ENCODE assay signal across 31 cellular contexts in genomic region chr12:114473717-114474116, GRCh38.
DNase-seq lines count a peak whose midpoint lies in the region; ATAC-seq, FAIRE-seq and TF ChIP-seq lines count a peak whose summit lies in the region.
"Had no signal": no experiment of that assay in that cellular context is flagged by ENCODE, and none has a peak within 500 bp of the region (broad histone marks: within the 10 kb centered on the region; RNA-seq: fewer than 3 reads in every experiment).

No MANE protein-coding gene starts in this region.

- DNase-seq in HepG2 (ENCODE audit: low spot score): no peak
- DNase-seq in right lobe of liver: no peak
- peak; percentile 22 for DNase-seq in islet precursor cell
- no peak for DNase-seq in GDM1 (lab: John Stamatoyannopoulos, UW)
- DNase-seq: 8988T; ACHN; AML-193; BE2C; C1 segment of cervical spinal cord; Caco-2; Calu3; CD4-positive, alpha-beta memory T cell; CD4-positive, alpha-beta T cell; CD4-positive, CD25-positive, alpha-beta regulatory T cell; CD8-positive, alpha-beta memory T cell; CD8-positive, alpha-beta T cell; COR-L47; DMS 273 treated with DMSO at 0.1 percent for 48 hours; DMS153; DMS53; DMS79; DMS79 treated with DMSO at 0.1 percent for 48 hours; DND-41; EL had no signal

- ATAC-seq in HepG2 (no peak), right lobe of liver (no peak)
- ATAC-seq: A549; CD8-positive, alpha-beta T cell had no signal

- H3K4me1 ChIP-seq in HepG2 (ENCODE audit: insufficient read depth, low read length): no peaks in the 10 kb centered on the region
- H3K4me1 ChIP-seq in right lobe of liver: no peaks in the 10 kb centered on the region
- H3K4me1 ChIP-seq: A549, BE2C, Caco-2 had no signal

- TF ChIP-seq RAD21 in HepG2 (CRISPR knock-in tag; IDR thresholded peaks at IDR 0.05): no peak

- TF ChIP-seq CTCF in HepG2 (CRISPR knock-in tag; IDR thresholded peaks at IDR 0.05) (no peak), right lobe of liver (IDR thresholded peaks at IDR 0.05) (no peak)

- no TSS peak for BruUV-seq in HepG2 (replicated peaks; lab: Mats Ljungman, UMichigan)

- H3K27ac ChIP-seq in HepG2 (ENCODE audit: extremely low read length, insufficient read depth, low read length) (no peak overlapping the region), right lobe of liver (no peak overlapping the region)
- H3K27ac ChIP-seq: 22Rv1; A549; BLaER1; BLaER1 treated with 17β-estradiol and CSF1 and Interleukin-3, amounts not matched to agents 10 nM and 100 nM; C4-2B had no signal

- TF ChIP-seq POLR2A in HepG2 (IDR thresholded peaks at IDR 0.05; ENCODE audit: insufficient read depth in 1 of 2, low read depth in 2 of 2, low read length in 2 of 2) (no peak), right lobe of liver (IDR thresholded peaks at IDR 0.05) (no peak)

- intact Hi-C loops in HepG2 (cut with micrococcal nuclease; ENCODE audit: unreplicated experiment): no loop called here
- intact Hi-C loops in right lobe of liver (cut with DNase I): no loop called here

- H3K79me2 ChIP-seq in HepG2 (ENCODE audit: insufficient read depth, low read length): no peaks in the 10 kb centered on the region

- CTCF ChIA-PET in HepG2 (lab: Yijun Ruan, JAX; ENCODE audit: low intra/inter-chr PET ratio, low total read pairs): no interaction called here

- H3K9me3 ChIP-seq in HepG2 (ENCODE audit: low read length): no peaks in the 10 kb centered on the region
- H3K9me3 ChIP-seq in right lobe of liver: no peaks in the 10 kb centered on the region
- H3K9me3 ChIP-seq: A549; BE2C; BLaER1; BLaER1 treated with 17β-estradiol and CSF1 and Interleukin-3, amounts not matched to agents 10 nM and 100 nM; Caco-2 had no signal

- TF ChIP-seq EP300 in HepG2 (IDR thresholded peaks at IDR 0.05; ENCODE audit: low read depth in 2 of 2, low read length in 2 of 2): no peak
- no peak for TF ChIP-seq EP300 in HepG2 (CRISPR knock-in tag; IDR thresholded peaks at IDR 0.05; ENCODE audit: borderline replicate concordance)

- H3K4me2 ChIP-seq in HepG2 (ENCODE audit: low read depth, low read length): no peak overlapping the region
- H3K4me2 ChIP-seq: A549; BLaER1; BLaER1 treated with 17β-estradiol and CSF1 and Interleukin-3, amounts not matched to agents 10 nM and 100 nM had no signal

- no peak overlapping the region for H3K9ac ChIP-seq in HepG2 (ENCODE audit: insufficient read depth, low read depth, low read length)
- H3K9ac ChIP-seq: BLaER1; BLaER1 treated with 17β-estradiol and CSF1 and Interleukin-3, amounts not matched to agents 10 nM and 100 nM had no signal

- POLR2A ChIA-PET in HepG2 (lab: Yijun Ruan, JAX): no interaction called here

- 28% methylated on average over 3 of the region's 3 CpGs for WGBS in HepG2 (ENCODE audit: low lambda C conversion rate)
- 63% methylated on average over 3 of the region's 3 CpGs for WGBS in right lobe of liver (ENCODE audit: insufficient coverage, low coverage, low lambda C conversion rate, missing lambda C conversion rate)

- H3K36me3 ChIP-seq in HepG2 (replicated peaks in 1 of 2; ENCODE audit: control insufficient read depth in 1 of 2, insufficient read depth in 2 of 2, low read length in 2 of 2) (no peaks in the 10 kb centered on the region), right lobe of liver (no peaks in the 10 kb centered on the region)
- H3K36me3 ChIP-seq: BE2C; BLaER1; BLaER1 treated with 17β-estradiol and CSF1 and Interleukin-3, amounts not matched to agents 10 nM and 100 nM had no signal

- no peak overlapping the region for H2AFZ ChIP-seq in HepG2 (ENCODE audit: low read length)

- in situ Hi-C loops in HepG2 (cut with HindIII; ENCODE audit: extremely low pct_ligation_motif_present, low pct_unique_long_range_greater_than_20kb): loop anchor here (10.0 kb wide), 2 partner anchors 459 to 489 kb away; no protein-coding TSS in a partner anchor

- H3K27me3 ChIP-seq in HepG2 (ENCODE audit: control insufficient read depth in 1 of 2, insufficient read depth in 2 of 2, low read length in 2 of 2) (peaks cover 0 to 18% of the 10 kb centered on the region in 2 experiments; a peak in 2 of 5 replicates), right lobe of liver (peaks cover 0 to under 1% of the 10 kb centered on the region in 2 donors)

- no peaks in the 10 kb centered on the region for H4K20me1 ChIP-seq in HepG2 (ENCODE audit: insufficient read depth, low read length)
- H4K20me1 ChIP-seq: BLaER1 treated with 17β-estradiol and CSF1 and Interleukin-3, amounts not matched to agents 10 nM and 100 nM had no signal

- no peak overlapping the region for H3K4me3 ChIP-seq in HepG2 (replicated peaks in 1 of 3; ENCODE audit: insufficient read depth in 1 of 3, low read depth in 2 of 3, low read length in 3 of 3)
- no peak overlapping the region for H3K4me3 ChIP-seq in right lobe of liver
- H3K4me3 ChIP-seq: A549; BLaER1; BLaER1 treated with 17β-estradiol and CSF1 and Interleukin-3, amounts not matched to agents 10 nM and 100 nM had no signal

- no peak for FAIRE-seq in HepG2 (lab: Jason Lieb, UNC)
- FAIRE-seq: A204.1, A549, D721Med had no signal

TF ChIP-seq in HepG2, 621 proteins besides CTCF, POLR2A, EP300 and RAD21:
- TF ChIP-seq, protein P1, sequence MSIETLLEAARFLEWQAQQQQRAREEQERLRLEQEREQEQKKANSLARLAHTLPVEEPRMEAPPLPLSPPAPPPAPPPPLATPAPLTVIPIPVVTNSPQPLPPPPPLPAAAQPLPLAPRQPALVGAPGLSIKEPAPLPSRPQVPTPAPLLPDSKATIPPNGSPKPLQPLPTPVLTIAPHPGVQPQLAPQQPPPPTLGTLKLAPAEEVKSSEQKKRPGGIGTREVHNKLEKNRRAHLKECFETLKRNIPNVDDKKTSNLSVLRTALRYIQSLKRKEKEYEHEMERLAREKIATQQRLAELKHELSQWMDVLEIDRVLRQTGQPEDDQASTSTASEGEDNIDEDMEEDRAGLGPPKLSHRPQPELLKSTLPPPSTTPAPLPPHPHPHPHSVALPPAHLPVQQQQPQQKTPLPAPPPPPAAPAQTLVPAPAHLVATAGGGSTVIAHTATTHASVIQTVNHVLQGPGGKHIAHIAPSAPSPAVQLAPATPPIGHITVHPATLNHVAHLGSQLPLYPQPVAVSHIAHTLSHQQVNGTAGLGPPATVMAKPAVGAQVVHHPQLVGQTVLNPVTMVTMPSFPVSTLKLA (IDR thresholded peaks at IDR 0.05): peak; percentile 93
- TF ChIP-seq ZBED4 (CRISPR knock-in tag; IDR thresholded peaks at IDR 0.05; ENCODE audit: borderline replicate concordance): no peak
